11 cellular contexts compared by ENCODE assay signal in genomic region chr12:76025601-76026575, GRCh38. TPM values are rescaled to one million over a fixed set of nuclear protein-coding genes. Genes with fewer than 3 reads are reported as not detected.
DNase-seq lines count a peak whose midpoint lies in the region; ATAC-seq lines count a peak whose summit lies in the region.
"Had no signal": no experiment of that assay in that cellular context is flagged by ENCODE, and none has a peak within 500 bp of the region (broad histone marks: within the 10 kb centered on the region; RNA-seq: fewer than 3 reads in every experiment).

No MANE protein-coding gene starts in this region.

- intact Hi-C loops in activated CD4-positive, alpha-beta T cell treated with anti-CD3 and anti-CD28 coated beads, Interleukin-2, amount 10 ng/mL, durations not matched to agents 24 days and 14 days (cut with micrococcal nuclease), result no loop called here

- peaks cover 49% of the 10 kb centered on the region for H3K4me1 Mint-ChIP-seq in activated CD4-positive, alpha-beta T cell treated with anti-CD3 and anti-CD28 coated beads, Interleukin-2, amount 10 ng/mL, durations not matched to agents 24 days and 14 days
- peaks cover 46% of the 10 kb centered on the region for H3K4me1 Mint-ChIP-seq in stimulated activated effector memory CD8-positive, alpha-beta T cell treated with anti-CD3 and anti-CD28 coated beads, Interleukin-12 subunit alpha, Interleukin-12 subunit beta, amount 100 ng/mL, for 72 hours

- peaks cover 5% of the 10 kb centered on the region for H3K9me3 Mint-ChIP-seq in activated CD4-positive, alpha-beta T cell treated with anti-CD3 and anti-CD28 coated beads, Interleukin-2, amount 10 ng/mL, durations not matched to agents 24 days and 14 days
- no peaks in the 10 kb centered on the region for H3K9me3 Mint-ChIP-seq in stimulated activated effector memory CD8-positive, alpha-beta T cell treated with anti-CD3 and anti-CD28 coated beads, Interleukin-12 subunit alpha, Interleukin-12 subunit beta, amount 100 ng/mL, for 72 hours
- H3K9me3 Mint-ChIP-seq: activated naive CD4-positive, alpha-beta T cell treated with anti-CD3 and anti-CD28 coated beads, Interleukin-2, amount 50 U/mL, for 72 hours had no signal

- H3K27me3 Mint-ChIP-seq in activated CD4-positive, alpha-beta T cell treated with anti-CD3 and anti-CD28 coated beads, Interleukin-2, amount 10 ng/mL, durations not matched to agents 24 days and 14 days, result peaks cover 2% of the 10 kb centered on the region

- in situ Hi-C loops in SK-MEL-5 (cut with HindIII; ENCODE audit: low pct_unique_long_range_greater_than_20kb, low sequenced_read_pairs), result no loop called here

- ATAC-seq in esophagus mucosa, result peak; percentile 31
- no peak for ATAC-seq in stimulated activated effector memory CD8-positive, alpha-beta T cell treated with anti-CD3 and anti-CD28 coated beads, Interleukin-12 subunit alpha, Interleukin-12 subunit beta, amount 100 ng/mL, for 72 hours
- no peak for ATAC-seq in HG03342 (IDR thresholded peaks at IDR 0.05; ENCODE audit: unreplicated experiment)
- ATAC-seq: activated naive CD4-positive, alpha-beta T cell treated with anti-CD3 and anti-CD28 coated beads, Interleukin-2, amount 50 U/mL, for 72 hours had no signal

- peak overlapping the region; percentile 69 for H3K27ac Mint-ChIP-seq in activated CD4-positive, alpha-beta T cell treated with anti-CD3 and anti-CD28 coated beads, Interleukin-2, amount 10 ng/mL, durations not matched to agents 24 days and 14 days
- H3K27ac Mint-ChIP-seq in stimulated activated effector memory CD8-positive, alpha-beta T cell treated with anti-CD3 and anti-CD28 coated beads, Interleukin-12 subunit alpha, Interleukin-12 subunit beta, amount 100 ng/mL, for 72 hours, result peak overlapping the region; percentile 63
- H3K27ac Mint-ChIP-seq: activated naive CD4-positive, alpha-beta T cell treated with anti-CD3 and anti-CD28 coated beads, Interleukin-2, amount 50 U/mL, for 72 hours had no signal

- peak overlapping the region; percentile 8 for H3K4me3 Mint-ChIP-seq in activated CD4-positive, alpha-beta T cell treated with anti-CD3 and anti-CD28 coated beads, Interleukin-2, amount 10 ng/mL, durations not matched to agents 24 days and 14 days
- H3K4me3 Mint-ChIP-seq in stimulated activated effector memory CD8-positive, alpha-beta T cell treated with anti-CD3 and anti-CD28 coated beads, Interleukin-12 subunit alpha, Interleukin-12 subunit beta, amount 100 ng/mL, for 72 hours, result peak overlapping the region; percentile 58

- DNase-seq in activated CD4-positive, alpha-beta T cell treated with anti-CD3 and anti-CD28 coated beads, Interleukin-2, amount 10 ng/mL, durations not matched to agents 24 days and 14 days, result no peak
- no peak for DNase-seq in activated CD4-positive, alpha-beta T cell treated with anti-CD3 and anti-CD28 coated beads, Interleukin-2, amount 50 U/mL, for 48 hours
- peak; percentile 49 for DNase-seq in SK-MEL-5 (ENCODE audit: low read depth, low spot score)
- DNase-seq in stimulated activated effector memory CD8-positive, alpha-beta T cell treated with anti-CD3 and anti-CD28 coated beads, Interleukin-12 subunit alpha, Interleukin-12 subunit beta, amount 100 ng/mL, for 72 hours (ENCODE audit: low spot score in 2 of 2), result no peak
- no peak for DNase-seq in HuH-7 (ENCODE audit: low spot score)
- DNase-seq in RPMI8226, result no peak
- DNase-seq: NCI-H774, tibial artery had no signal

- peaks cover 55% of the 10 kb centered on the region for H3K36me3 Mint-ChIP-seq in activated CD4-positive, alpha-beta T cell treated with anti-CD3 and anti-CD28 coated beads, Interleukin-2, amount 10 ng/mL, durations not matched to agents 24 days and 14 days (ENCODE audit: low read depth)
- peaks cover 57% of the 10 kb centered on the region for H3K36me3 Mint-ChIP-seq in stimulated activated effector memory CD8-positive, alpha-beta T cell treated with anti-CD3 and anti-CD28 coated beads, Interleukin-12 subunit alpha, Interleukin-12 subunit beta, amount 100 ng/mL, for 72 hours

RNA-seq across cellular contexts. Expression of gene PHLDA1, which starts 5.7 kb away (rescaled TPM):
- 59.6 and 60.7 TPM in 2 replicates for total RNA-seq in activated CD4-positive, alpha-beta T cell treated with anti-CD3 and anti-CD28 coated beads, Interleukin-2, amount 10 ng/mL, durations not matched to agents 24 days and 14 days
- 108 and 115 TPM in 2 replicates for total RNA-seq in SK-MEL-5 (2014; rRNA removed; shearing (Covaris generic))
- 132 and 167 TPM in 2 replicates for polyA plus RNA-seq in SK-MEL-5 (2015; cell fraction: cytosol; rRNA removed)
- 128 and 165 TPM in 2 replicates for polyA plus RNA-seq in SK-MEL-5 (2015; cell fraction: nucleus; rRNA removed)
- 102 TPM for total RNA-seq in esophagus mucosa

RNA-seq across cellular contexts. Expression of gene NAP1L1, which starts 58.6 kb away (rescaled TPM):
- total RNA-seq in activated CD4-positive, alpha-beta T cell treated with anti-CD3 and anti-CD28 coated beads, Interleukin-2, amount 10 ng/mL, durations not matched to agents 24 days and 14 days, result 652 and 689 TPM in 2 replicates
- 255 and 261 TPM in 2 replicates for total RNA-seq in SK-MEL-5 (2014; rRNA removed; shearing (Covaris generic))
- 452 and 492 TPM in 2 replicates for polyA plus RNA-seq in SK-MEL-5 (2015; cell fraction: cytosol; rRNA removed)
- 493 and 593 TPM in 2 replicates for polyA plus RNA-seq in SK-MEL-5 (2015; cell fraction: nucleus; rRNA removed)
- 194 TPM for total RNA-seq in esophagus mucosa
